ENCODE assay signal across 20 cellular contexts in the genomic region with DNA sequence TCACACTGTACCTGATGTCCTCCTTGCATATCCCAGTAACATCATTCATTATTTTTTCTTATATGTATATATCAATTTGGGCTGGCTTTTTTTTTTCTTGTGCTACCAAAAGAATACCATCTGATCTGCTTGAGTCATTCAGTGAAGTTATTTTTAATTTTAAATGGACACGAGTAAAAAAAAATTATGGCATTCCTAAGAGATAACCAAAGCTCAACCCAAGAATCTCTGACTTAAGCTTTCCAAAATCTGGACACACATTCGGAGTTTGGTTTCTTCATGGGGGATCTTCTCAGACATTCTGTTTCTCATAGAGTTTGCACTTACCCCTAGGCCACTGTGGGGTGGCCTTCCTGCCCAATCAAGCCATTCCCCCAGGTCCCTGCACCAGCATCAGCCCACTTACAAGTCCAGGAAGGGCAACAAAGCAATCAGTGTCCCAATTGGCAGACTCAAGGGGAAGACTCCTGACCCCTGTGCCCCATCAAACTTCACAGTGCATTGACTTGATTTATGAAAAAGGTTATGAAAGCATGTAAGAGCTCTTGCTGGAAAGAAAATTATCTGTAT. TPM values are rescaled to one million over a fixed set of nuclear protein-coding genes. Genes with fewer than 3 reads are reported as not detected.
A peak's percentile ranks its signal among the peaks of the same experiment; 100 is the strongest.
DNase-seq lines count a peak whose midpoint lies in the region; ATAC-seq and TF ChIP-seq lines count a peak whose summit lies in the region.
"Had no signal": no experiment of that assay in that cellular context is flagged by ENCODE, and none has a peak within 500 bp of the region (broad histone marks: within the 10 kb centered on the region; RNA-seq: fewer than 3 reads in every experiment).

No MANE protein-coding gene starts in this region.

- no peak overlapping the region for H3K14ac ChIP-seq in neuronal stem cell (ENCODE audit: low read length)

- peak overlapping the region; percentile 46 for H3K18ac ChIP-seq in neuronal stem cell (ENCODE audit: low read length)

- POLR2A ChIA-PET in BJ (lab: Charles Lee), result no interaction called here

- H3K4me3 ChIP-seq in BJ (ENCODE audit: low read depth, low read length), result no peak overlapping the region
- H3K4me3 ChIP-seq in neuronal stem cell (ENCODE audit: low read length in 2 of 2), result no peak overlapping the region
- no peak overlapping the region for H3K4me3 ChIP-seq in suprapubic skin
- H3K4me3 ChIP-seq in coronary artery, result no peak overlapping the region
- H3K4me3 ChIP-seq: PC-9 had no signal

- H3K9ac ChIP-seq in neuronal stem cell (ENCODE audit: low read depth, low read length, poor library complexity), result no peak overlapping the region

- no peak overlapping the region for H2BK15ac ChIP-seq in neuronal stem cell (ENCODE audit: low read length)

- H4K8ac ChIP-seq in neuronal stem cell (ENCODE audit: low read depth, low read length), result no peak overlapping the region

- CTCF ChIA-PET in BJ (lab: Yijun Ruan, JAX), result interaction anchor here (0.9 kb wide), 1 partner anchor 14 kb away, joined by 3 read pairs; no protein-coding TSS in a partner anchor

- no peak overlapping the region for H3K4me2 ChIP-seq in neuronal stem cell (ENCODE audit: insufficient read depth, low read length, poor library complexity, severe bottlenecking)
- H3K4me2 ChIP-seq: PC-9 had no signal

- no peak overlapping the region for H3K27ac ChIP-seq in neuronal stem cell (replicated peaks; ENCODE audit: low read length)
- peak overlapping the region; percentile 1 for H3K27ac ChIP-seq in suprapubic skin
- peak overlapping the region in 1 of 2 donors; percentile 23 for H3K27ac ChIP-seq in coronary artery
- H3K27ac ChIP-seq: PC-9, RWPE1 had no signal

- WGBS in neuronal stem cell (ENCODE audit: extremely low coverage in 2 of 2, insufficient read length in 2 of 2, insufficient replicate concordance in 1 of 2), 2 donors, result no CpG with 5 or more reads among the region's 2 CpGs
- WGBS in suprapubic skin, result 44% methylated on average over 2 of the region's 2 CpGs

- H2BK12ac ChIP-seq in neuronal stem cell (ENCODE audit: low read length), result no peak overlapping the region

- no peak overlapping the region for H3K4ac ChIP-seq in neuronal stem cell (ENCODE audit: low read length)

- H3K4me1 ChIP-seq in neuronal stem cell (ENCODE audit: control insufficient read depth in 2 of 2, insufficient read depth in 1 of 2, low read depth in 1 of 2, low read length in 2 of 2), result no peaks in the 10 kb centered on the region
- H3K4me1 ChIP-seq in suprapubic skin, result no peaks in the 10 kb centered on the region

- H3K9me3 ChIP-seq in neuronal stem cell (replicated peaks in 1 of 2; ENCODE audit: control insufficient read depth in 2 of 2, insufficient read depth in 1 of 2, low read depth in 1 of 2, low read length in 2 of 2), result no peaks in the 10 kb centered on the region
- H3K9me3 ChIP-seq in suprapubic skin, result no peaks in the 10 kb centered on the region

- H2BK120ac ChIP-seq in neuronal stem cell (ENCODE audit: low read depth, low read length), result no peak overlapping the region

- no peak overlapping the region for H2AK5ac ChIP-seq in neuronal stem cell (ENCODE audit: low read depth, low read length)

- no peaks in the 10 kb centered on the region for H3K79me1 ChIP-seq in neuronal stem cell (ENCODE audit: low read depth, low read length)

- ATAC-seq in GM21576 (IDR thresholded peaks at IDR 0.05; ENCODE audit: unreplicated experiment) (no peak), HG03135 (IDR thresholded peaks at IDR 0.05; ENCODE audit: unreplicated experiment) (no peak)
- ATAC-seq: SK-N-SH treated with all-trans-retinoic acid at 6 μM for 48 hours had no signal

- H3K36me3 ChIP-seq in BJ (ENCODE audit: control insufficient read depth, insufficient read depth, low read length) (no peaks in the 10 kb centered on the region), neuronal stem cell (replicated peaks in 1 of 2; ENCODE audit: control insufficient read depth in 2 of 2, insufficient read depth in 2 of 2, low read length in 2 of 2) (no peaks in the 10 kb centered on the region), suprapubic skin (no peaks in the 10 kb centered on the region)

- no peak overlapping the region for H2AFZ ChIP-seq in neuronal stem cell (ENCODE audit: low read length)
- H2AFZ ChIP-seq: PC-9 had no signal

- H2BK5ac ChIP-seq in neuronal stem cell (ENCODE audit: low read length), result no peak overlapping the region

- TF ChIP-seq EP300 in suprapubic skin (IDR thresholded peaks at IDR 0.05), result no peak

- no peak overlapping the region for H3K23ac ChIP-seq in neuronal stem cell (ENCODE audit: low read depth, low read length, poor library complexity)

- DNase-seq in BJ (ENCODE audit: low read depth) (peak; percentile 7), dedifferentiated amniotic fluid mesenchymal stem cell (ENCODE audit: extremely low spot score) (peak; percentile 26), neuronal stem cell (ENCODE audit: low spot score) (no peak), suprapubic skin (ENCODE audit: low spot score in 2 of 2) (no peak), SHP77 (lab: John Stamatoyannopoulos, UW) (no peak), coronary artery (ENCODE audit: low spot score) (no peak)
- DNase-seq: AML-193, GDM1, H7, KBM-7, MM.1S, NCI-H1092, NCI-H1436 treated with DMSO at 0.1 percent for 48 hours, NCI-H1930, NCI-H510A, PC-9 had no signal

- TF ChIP-seq POLR2A in suprapubic skin (IDR thresholded peaks at IDR 0.05), result no peak

- no peak overlapping the region for H4K91ac ChIP-seq in neuronal stem cell (ENCODE audit: low read depth, low read length, poor library complexity)

- no peak for TF ChIP-seq CTCF in BJ (IDR thresholded peaks at IDR 0.05; ENCODE audit: insufficient read depth, low read depth, low read length)
- no peak for TF ChIP-seq CTCF in suprapubic skin (IDR thresholded peaks at IDR 0.05)
- no peak for TF ChIP-seq CTCF in coronary artery (IDR thresholded peaks at IDR 0.05)

- H3K27me3 ChIP-seq in BJ (ENCODE audit: control insufficient read depth, insufficient read depth, low read length), result no peaks in the 10 kb centered on the region
- no peaks in the 10 kb centered on the region for H3K27me3 ChIP-seq in neuronal stem cell (ENCODE audit: control insufficient read depth in 3 of 3, insufficient read depth in 3 of 3, low read depth in 1 of 3, low read length in 3 of 3)
- no peaks in the 10 kb centered on the region for H3K27me3 ChIP-seq in suprapubic skin

RNA-seq across cellular contexts. Expression of gene SPDL1, which starts 49.2 kb away (rescaled TPM):
- polyA plus RNA-seq in BJ (2011; rRNA removed), result 35.4 and 39.2 TPM in 2 replicates
- polyA minus RNA-seq in BJ (2011; rRNA and poly(A)+ RNA removed), result 8.2 and 8.7 TPM in 2 replicates
- 39.9 TPM for polyA plus RNA-seq in neuronal stem cell (2013, experiment 1 of 2)
- polyA plus RNA-seq in neuronal stem cell (2013, experiment 2 of 2), result 40.3 TPM
- 1 to 10 TPM; 6.4 to 9.4 (median 7.3) TPM for total RNA-seq in suprapubic skin

Comparison
In these comparisons a context has a peak if more than half of its experiments do, and no peak if none do; other contexts are left out.
1. DNase-seq: peak in BJ (single experiment) and dedifferentiated amniotic fluid mesenchymal stem cell (single experiment); none in neuronal stem cell (single experiment), suprapubic skin (0 of 2), SHP77 (0 of 2) and coronary artery (single experiment).